ENCODE assay signal across 30 cellular contexts in the genomic region with DNA sequence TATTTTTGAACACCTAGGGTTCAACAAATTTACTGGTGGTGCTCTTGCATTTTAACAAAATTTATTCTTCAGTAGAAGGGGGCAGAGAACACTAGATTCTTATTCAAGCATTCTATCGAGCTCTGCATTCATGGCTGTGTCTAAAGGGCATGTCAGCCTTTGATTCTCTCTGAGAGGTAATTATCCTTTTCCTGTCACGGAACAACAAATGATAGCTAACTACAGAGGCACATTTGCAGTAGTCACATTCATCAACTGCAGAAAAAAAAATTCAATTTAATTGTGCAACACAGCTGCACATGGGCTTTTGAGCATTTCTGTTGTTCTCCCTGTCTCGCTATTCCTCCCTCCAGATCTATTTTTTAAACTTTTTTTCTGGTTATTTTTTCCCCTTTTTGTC. TPM values are rescaled to one million over a fixed set of nuclear protein-coding genes. Genes with fewer than 3 reads are reported as not detected.
DNase-seq lines count a peak whose midpoint lies in the region; ATAC-seq and TF ChIP-seq lines count a peak whose summit lies in the region.
"Had no signal": no experiment of that assay in that cellular context is flagged by ENCODE, and none has a peak within 500 bp of the region (broad histone marks: within the 10 kb centered on the region; RNA-seq: fewer than 3 reads in every experiment).

No MANE protein-coding gene starts in this region.

- TF ChIP-seq CTCF in HEK293 (tag by site-specific recombination; IDR thresholded peaks at IDR 0.05) (no peak), endodermal cell (conservative IDR thresholded peaks at IDR 0.05) (no peak), ovary (IDR thresholded peaks at IDR 0.05) (no peak)

- POLR2A ChIA-PET in HEK293 (lab: Yijun Ruan, JAX) = interaction anchor here (1.0 to 2.6 kb wide), 3 partner anchors 13 to 29 kb away, joined by 3 to 8 read pairs (median 4); a partner anchor contains a TSS

- H3K4me3 ChIP-seq in HEK293 (ENCODE audit: low read depth, low read length) (no peak overlapping the region), endodermal cell (ENCODE audit: low read length) (no peak overlapping the region), ovary (no peak overlapping the region)
- H3K4me3 ChIP-seq: left lung, Peyer's patch, prostate gland, right lobe of liver, thoracic aorta had no signal

- peaks cover 6% of the 10 kb centered on the region; the same call in 1 of the 2 replicates for H3K4me1 ChIP-seq in HEK293 (ENCODE audit: control insufficient read depth, insufficient read depth, low read length)
- no peaks in the 10 kb centered on the region for H3K4me1 ChIP-seq in endodermal cell (ENCODE audit: control insufficient read depth, insufficient read depth, low read length)
- H3K4me1 ChIP-seq in ovary (ENCODE audit: insufficient read depth) = no peaks in the 10 kb centered on the region
- H3K4me1 ChIP-seq: left lung, Peyer's patch, prostate gland, right lobe of liver had no signal

- no peak for TF ChIP-seq EP300 in ovary (IDR thresholded peaks at IDR 0.05)

- no peak overlapping the region for H3K27ac Mint-ChIP-seq in endodermal cell
- H3K27ac Mint-ChIP-seq: activated CD4-positive, alpha-beta memory T cell treated with anti-CD3 and anti-CD28 coated beads for 36 hours; memory B cell; stimulated activated naive CD8-positive, alpha-beta T cell treated with anti-CD3 and anti-CD28 coated beads, Interleukin-15, amount 100 ng/mL, for 72 hours had no signal

- H3K27ac ChIP-seq in HEK293 (ENCODE audit: extremely low read depth, low read depth, low read length) = no peak overlapping the region
- peak overlapping the region; percentile 92 for H3K27ac ChIP-seq in endodermal cell (ENCODE audit: low read depth, low read length)
- no peak overlapping the region for H3K27ac ChIP-seq in ovary
- H3K27ac ChIP-seq: C4-2B, left lung, neutrophil, Peyer's patch, prostate gland, right lobe of liver, thoracic aorta had no signal

- no peak overlapping the region for H3K4me3 Mint-ChIP-seq in endodermal cell
- H3K4me3 Mint-ChIP-seq: activated CD4-positive, alpha-beta memory T cell treated with anti-CD3 and anti-CD28 coated beads for 36 hours; memory B cell; stimulated activated naive CD8-positive, alpha-beta T cell treated with anti-CD3 and anti-CD28 coated beads, Interleukin-15, amount 100 ng/mL, for 72 hours had no signal

- H3K36me3 Mint-ChIP-seq in endodermal cell (ENCODE audit: low read depth) = peaks cover 3% of the 10 kb centered on the region

- H3K9ac ChIP-seq in endodermal cell (ENCODE audit: extremely low read depth, low read length, poor library complexity, severe bottlenecking) = no peak overlapping the region

- H3K9me3 ChIP-seq in HEK293 (ENCODE audit: control insufficient read depth, insufficient read depth, low read depth, low read length) (no peaks in the 10 kb centered on the region), endodermal cell (ENCODE audit: control insufficient read depth, low read length) (no peaks in the 10 kb centered on the region), ovary (no peaks in the 10 kb centered on the region)
- H3K9me3 ChIP-seq: left lung, neutrophil, Peyer's patch, prostate gland, right lobe of liver, thoracic aorta had no signal

- peaks cover 23% of the 10 kb centered on the region for H3K27me3 Mint-ChIP-seq in endodermal cell (ENCODE audit: insufficient read depth)
- H3K27me3 Mint-ChIP-seq: memory B cell had no signal

- ATAC-seq in HG02885 (IDR thresholded peaks at IDR 0.05; ENCODE audit: poor library complexity, unreplicated experiment) (no peak), HG03097 (IDR thresholded peaks at IDR 0.05; ENCODE audit: low FRiP score, unreplicated experiment) (no peak)
- ATAC-seq: left lung; right lobe of liver; stimulated activated naive CD8-positive, alpha-beta T cell treated with anti-CD3 and anti-CD28 coated beads, Interleukin-15, amount 100 ng/mL, for 72 hours had no signal

- CTCF ChIA-PET in HEK293 (lab: Yijun Ruan, JAX) = interaction anchor here (0.7 kb wide), 1 partner anchor 44 kb away, joined by 3 read pairs; no protein-coding TSS in a partner anchor

- peaks cover 1% of the 10 kb centered on the region for H3K4me1 Mint-ChIP-seq in endodermal cell
- H3K4me1 Mint-ChIP-seq: memory B cell; stimulated activated naive CD8-positive, alpha-beta T cell treated with anti-CD3 and anti-CD28 coated beads, Interleukin-15, amount 100 ng/mL, for 72 hours had no signal

- peaks cover 20% of the 10 kb centered on the region for H3K27me3 ChIP-seq in endodermal cell (ENCODE audit: control insufficient read depth, insufficient read depth, low read length, poor library complexity, severe bottlenecking)
- no peaks in the 10 kb centered on the region for H3K27me3 ChIP-seq in ovary
- H3K27me3 ChIP-seq: left lung, Peyer's patch had no signal

- peak; percentile 84 for DNase-seq in NCI-H1105 treated with DMSO at 0.1 percent for 48 hours (lab: John Stamatoyannopoulos, UW)
- peak; percentile 59 for DNase-seq in NCI-H345 (lab: John Stamatoyannopoulos, UW)
- DNase-seq in endodermal cell = no peak
- no peak for DNase-seq in ovary
- no peak for DNase-seq in islet precursor cell
- DNase-seq: activated CD4-positive, alpha-beta memory T cell treated with anti-CD3 and anti-CD28 coated beads for 36 hours; activated CD4-positive, alpha-beta T cell treated with anti-CD3 and anti-CD28 coated beads for 1 hour; activated CD8-positive, alpha-beta memory T cell treated with anti-CD3 and anti-CD28 coated beads, Interleukin-2, amount 50 U/mL, for 4 hours; activated naive CD4-positive, alpha-beta T cell treated with Interleukin-2 at 50 U/mL for 16 hours; Calu3; central memory CD4-positive, alpha-beta T cell; glutamatergic neuron; left lung; NCI-H226; Peyer's patch; right lobe of liver; SHP77 treated with DMSO at 0.1 percent for 48 hours; stimulated activated naive CD8-positive, alpha-beta T cell treated with anti-CD3 and anti-CD28 coated beads, Interleukin-15, amount 100 ng/mL, for 72 hours; SW 1271 had no signal

- no peak for TF ChIP-seq POLR2A in ovary (IDR thresholded peaks at IDR 0.05)

- H3K9me3 Mint-ChIP-seq in endodermal cell = no peaks in the 10 kb centered on the region
- H3K9me3 Mint-ChIP-seq: activated CD4-positive, alpha-beta memory T cell treated with anti-CD3 and anti-CD28 coated beads for 36 hours; stimulated activated naive CD8-positive, alpha-beta T cell treated with anti-CD3 and anti-CD28 coated beads, Interleukin-15, amount 100 ng/mL, for 72 hours had no signal

- H3K36me3 ChIP-seq in HEK293 (ENCODE audit: control insufficient read depth in 2 of 2, insufficient read depth in 1 of 2, low read length in 2 of 2) (no peaks in the 10 kb centered on the region), endodermal cell (ENCODE audit: control insufficient read depth, insufficient read depth, low read length) (no peaks in the 10 kb centered on the region), ovary (no peaks in the 10 kb centered on the region)
- H3K36me3 ChIP-seq: left lung, neutrophil, Peyer's patch, prostate gland, right lobe of liver, thoracic aorta had no signal

- intact Hi-C loops in ovary (cut with DNase I) = no loop called here

- WGBS in endodermal cell (ENCODE audit: insufficient coverage in 1 of 2, insufficient read length in 1 of 2), 2 experiments = 67 to 81% methylated on average over 2 to 3 of the region's 3 CpGs
- 97 to 100% (median 97%) methylated on average over 3 of the region's 3 CpGs for WGBS in ovary, 3 donors

TF ChIP-seq in HEK293, 187 proteins besides CTCF, POLR2A, EP300 and RAD21:
- TF ChIP-seq ZBTB17 (tag by site-specific recombination; IDR thresholded peaks at IDR 0.05) (peak; percentile 84), ZNF354C (tag by site-specific recombination; IDR thresholded peaks at IDR 0.05; ENCODE audit: borderline replicate concordance, low read depth) (no peak)
- TF ChIP-seq, protein P1, sequence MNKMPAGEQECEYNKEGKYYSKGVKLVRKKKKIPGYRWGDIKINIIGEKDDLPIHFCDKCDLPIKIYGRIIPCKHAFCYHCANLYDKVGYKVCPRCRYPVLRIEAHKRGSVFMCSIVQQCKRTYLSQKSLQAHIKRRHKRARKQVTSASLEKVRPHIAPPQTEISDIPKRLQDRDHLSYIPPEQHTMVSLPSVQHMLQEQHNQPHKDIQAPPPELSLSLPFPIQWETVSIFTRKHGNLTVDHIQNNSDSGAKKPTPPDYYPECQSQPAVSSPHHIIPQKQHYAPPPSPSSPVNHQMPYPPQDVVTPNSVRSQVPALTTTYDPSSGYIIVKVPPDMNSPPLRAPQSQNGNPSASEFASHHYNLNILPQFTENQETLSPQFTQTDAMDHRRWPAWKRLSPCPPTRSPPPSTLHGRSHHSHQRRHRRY (tag by site-specific recombination; IDR thresholded peaks at IDR 0.05) = no peak
- TF ChIP-seq, protein P2, sequence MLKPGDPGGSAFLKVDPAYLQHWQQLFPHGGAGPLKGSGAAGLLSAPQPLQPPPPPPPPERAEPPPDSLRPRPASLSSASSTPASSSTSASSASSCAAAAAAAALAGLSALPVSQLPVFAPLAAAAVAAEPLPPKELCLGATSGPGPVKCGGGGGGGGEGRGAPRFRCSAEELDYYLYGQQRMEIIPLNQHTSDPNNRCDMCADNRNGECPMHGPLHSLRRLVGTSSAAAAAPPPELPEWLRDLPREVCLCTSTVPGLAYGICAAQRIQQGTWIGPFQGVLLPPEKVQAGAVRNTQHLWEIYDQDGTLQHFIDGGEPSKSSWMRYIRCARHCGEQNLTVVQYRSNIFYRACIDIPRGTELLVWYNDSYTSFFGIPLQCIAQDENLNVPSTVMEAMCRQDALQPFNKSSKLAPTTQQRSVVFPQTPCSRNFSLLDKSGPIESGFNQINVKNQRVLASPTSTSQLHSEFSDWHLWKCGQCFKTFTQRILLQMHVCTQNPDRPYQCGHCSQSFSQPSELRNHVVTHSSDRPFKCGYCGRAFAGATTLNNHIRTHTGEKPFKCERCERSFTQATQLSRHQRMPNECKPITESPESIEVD (tag by site-specific recombination; IDR thresholded peaks at IDR 0.05) = peak; percentile 37

RNA-seq across cellular contexts. Expression of a gene that starts 13.0 kb away (rescaled TPM):
- not detected for total RNA-seq in endodermal cell
- polyA plus RNA-seq in endodermal cell (2013, experiment 1 of 2) = 10.5 TPM
- polyA plus RNA-seq in endodermal cell (2013, experiment 2 of 2) = 14.9 TPM
- total RNA-seq in ovary = under 1 TPM in 2 of 7 donors, not detected in 5; 0.15 to 0.20 TPM
- polyA plus RNA-seq in ovary = under 1 TPM; 0.07 to 0.18 TPM
- total RNA-seq: activated CD4-positive, alpha-beta memory T cell treated with anti-CD3 and anti-CD28 coated beads for 36 hours; Calu3; H1; left lung; Peyer's patch; right lobe of liver had no signal

RNA-seq across cellular contexts. Expression of a gene that starts 30.4 kb away (rescaled TPM):
- under 1 TPM in 1 of 2 donors, not detected in 1; 0.13 TPM for total RNA-seq in endodermal cell
- 8.9 TPM for polyA plus RNA-seq in endodermal cell (2013, experiment 1 of 2)
- polyA plus RNA-seq in endodermal cell (2013, experiment 2 of 2) = 11.6 TPM
- under 1 TPM in 1 of 7 donors, not detected in 6; 0.12 TPM for total RNA-seq in ovary
- polyA plus RNA-seq in ovary = not detected
- total RNA-seq: activated CD4-positive, alpha-beta memory T cell treated with anti-CD3 and anti-CD28 coated beads for 36 hours; Calu3; left lung; Peyer's patch; right lobe of liver; urinary bladder had no signal
- polyA plus RNA-seq: esophagus, H1 had no signal

Comparison
In these comparisons a context has a peak if more than half of its experiments do, and no peak if none do; other contexts are left out.
1. DNase-seq: peak in NCI-H1105 treated with DMSO at 0.1 percent for 48 hours (single experiment) and NCI-H345 (single experiment); none in endodermal cell (single experiment), ovary (0 of 5) and islet precursor cell (single experiment).